8 cellular contexts compared by ENCODE assay signal in the genomic region with DNA sequence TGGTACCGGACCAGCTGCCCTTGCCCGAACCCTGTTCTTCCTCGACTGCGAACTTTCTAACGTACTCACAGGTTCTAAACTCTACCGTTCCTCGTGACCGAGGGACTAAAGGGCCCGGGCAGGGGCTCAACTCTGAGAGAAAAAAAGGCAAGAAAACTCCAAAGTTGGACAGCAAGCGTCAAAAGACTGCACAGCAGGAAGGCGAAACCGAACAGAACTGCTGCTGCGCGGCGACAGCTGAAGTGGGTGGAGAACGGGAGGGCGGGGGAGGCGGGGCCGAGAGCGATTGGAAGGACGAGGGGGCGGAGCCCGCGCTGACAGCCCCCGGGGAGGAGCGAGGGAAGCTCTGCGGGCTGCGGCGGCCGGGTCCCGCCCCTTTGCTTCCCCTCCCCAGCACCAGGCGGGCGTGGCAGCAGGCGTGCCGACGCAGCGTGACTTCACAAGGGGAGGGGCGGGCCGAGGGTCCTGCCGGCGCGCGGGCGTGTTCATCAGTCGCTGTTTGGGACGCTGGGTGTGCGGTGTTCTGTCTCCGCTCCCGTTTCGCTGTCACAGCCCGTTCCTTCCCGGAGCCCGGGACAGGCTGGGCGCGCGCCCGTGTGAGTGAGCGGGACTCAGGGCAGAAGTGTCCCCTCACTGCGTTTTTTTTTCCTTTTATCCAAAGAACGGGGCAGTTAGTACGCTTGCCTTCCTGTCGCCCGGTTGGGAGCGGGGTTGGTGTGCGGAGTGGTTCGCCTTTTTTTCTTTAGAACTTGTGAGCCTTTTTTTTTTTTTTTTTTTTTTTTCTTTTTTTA.
A peak's percentile ranks its signal among the peaks of the same experiment; 100 is the strongest.
DNase-seq lines count a peak whose midpoint lies in the region; ATAC-seq lines count a peak whose summit lies in the region.

A gene with protein sequence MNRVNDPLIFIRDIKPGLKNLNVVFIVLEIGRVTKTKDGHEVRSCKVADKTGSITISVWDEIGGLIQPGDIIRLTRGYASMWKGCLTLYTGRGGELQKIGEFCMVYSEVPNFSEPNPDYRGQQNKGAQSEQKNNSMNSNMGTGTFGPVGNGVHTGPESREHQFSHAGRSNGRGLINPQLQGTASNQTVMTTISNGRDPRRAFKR (plus strand): TSS at position 491 of the 791 bp plus-strand sequence. CDS start 479 bp downstream, outside the sequence.

- H3K9me3 ChIP-seq in BLaER1 treated with 17β-estradiol and CSF1 and Interleukin-3, amounts not matched to agents 10 nM and 100 nM (replicated peaks in 1 of 11) = peaks cover 0 to 8% (median 0%) of the 10 kb centered on the region in 11 experiments; a peak in 4 of 22 replicates

- peak; percentile 94 for DNase-seq in NCI-H526 treated with DMSO at 0.1 percent for 48 hours (lab: John Stamatoyannopoulos, UW)
- peak; percentile 99 for DNase-seq in activated CD4-positive, alpha-beta T cell treated with anti-CD3 and anti-CD28 coated beads for 48 hours
- DNase-seq in stimulated activated CD4-positive, alpha-beta T cell treated with anti-CD3 and anti-CD28 coated beads, Interleukin-1b, Interleukin-23, amount 100 ng/mL, for 24 hours (ENCODE audit: low read depth in 4 of 4, low spot score in 1 of 4) = peak; percentile 95 to 98 (median 98)

- peak within 1 kb of the TSS; percentile 70 to 88 (median 82) for H3K4me3 ChIP-seq in BLaER1 treated with 17β-estradiol and CSF1 and Interleukin-3, amounts not matched to agents 10 nM and 100 nM

- peak; percentile 60 for ATAC-seq in GM19328 (IDR thresholded peaks at IDR 0.05; ENCODE audit: unreplicated experiment)
- peak; percentile 49 for ATAC-seq in HG03469 (IDR thresholded peaks at IDR 0.05; ENCODE audit: unreplicated experiment)

- peaks cover 0 to 31% (median 0%) of the 10 kb centered on the region in 11 experiments; a peak in 5 of 22 replicates for H4K20me1 ChIP-seq in BLaER1 treated with 17β-estradiol and CSF1 and Interleukin-3, amounts not matched to agents 10 nM and 100 nM

- peak within 1 kb of the TSS; percentile 88 to 99 (median 97) for H3K9ac ChIP-seq in BLaER1 treated with 17β-estradiol and CSF1 and Interleukin-3, amounts not matched to agents 10 nM and 100 nM

- H3K27ac ChIP-seq in BLaER1 treated with 17β-estradiol and CSF1 and Interleukin-3, amounts not matched to agents 10 nM and 100 nM = peak within 1 kb of the TSS; percentile 88 to 98 (median 93)
- H3K27ac ChIP-seq in cingulate gyrus (ENCODE audit: low read depth, low read length) (peak within 1 kb of the TSS; percentile 90), layer of hippocampus (ENCODE audit: low read depth, low read length) (peak within 1 kb of the TSS; percentile 82)

- no peaks in the 10 kb centered on the region for H3K27me3 ChIP-seq in BLaER1 treated with 17β-estradiol and CSF1 and Interleukin-3, amounts not matched to agents 10 nM and 100 nM
- no peaks in the 10 kb centered on the region for H3K27me3 ChIP-seq in layer of hippocampus (ENCODE audit: control insufficient read depth, insufficient read depth, low read length)

- H3K4me1 ChIP-seq in BLaER1 treated with 17β-estradiol and CSF1 and Interleukin-3, amounts not matched to agents 10 nM and 100 nM = peaks cover 36 to 63% (median 49%) of the 10 kb centered on the region in 10 experiments

- peaks cover 10 to 27% (median 14%) of the 10 kb centered on the region in 11 experiments for H3K36me3 ChIP-seq in BLaER1 treated with 17β-estradiol and CSF1 and Interleukin-3, amounts not matched to agents 10 nM and 100 nM

- H3K4me2 ChIP-seq in BLaER1 treated with 17β-estradiol and CSF1 and Interleukin-3, amounts not matched to agents 10 nM and 100 nM = peak within 1 kb of the TSS; percentile 89 to 98 (median 94)

Comparison
In these comparisons a context has a peak if more than half of its experiments do, and no peak if none do; other contexts are left out.
1. Peak in every context shown above with its lines: DNase-seq, ATAC-seq, H3K4me3 ChIP-seq and H3K27ac ChIP-seq.